8 cellular contexts compared by ENCODE assay signal in genomic region chr17:80454557-80455327, GRCh38. TPM values are rescaled to one million over a fixed set of nuclear protein-coding genes. Genes with fewer than 3 reads are reported as not detected.
DNase-seq lines count a peak whose midpoint lies in the region; ATAC-seq and TF ChIP-seq lines count a peak whose summit lies in the region.

No MANE protein-coding gene starts in this region.

- H3K4me3 ChIP-seq in mucosa of rectum (ENCODE audit: low read length in 2 of 2), result peak overlapping the region; percentile 64 to 76

- no peaks in the 10 kb centered on the region for H3K36me3 ChIP-seq in mucosa of rectum (ENCODE audit: control insufficient read depth in 2 of 2, insufficient read depth in 2 of 2, low read length in 2 of 2)

- H3K4me1 Mint-ChIP-seq in IgD-negative memory B cell, result peaks cover 7 to 10% (median 8%) of the 10 kb centered on the region in 3 donors

- H3K27me3 ChIP-seq in mucosa of rectum (ENCODE audit: control insufficient read depth in 2 of 2, insufficient read depth in 2 of 2, low read length in 2 of 2), result no peaks in the 10 kb centered on the region

- H3K27ac ChIP-seq in mucosa of rectum (ENCODE audit: low read depth in 2 of 2, low read length in 2 of 2), result peak overlapping the region; percentile 92 to 94

- H3K4me1 ChIP-seq in mucosa of rectum (ENCODE audit: control insufficient read depth in 2 of 2, insufficient read depth in 2 of 2, low read length in 2 of 2), result peaks cover 6 to 7% of the 10 kb centered on the region in 2 donors

- H3K9ac ChIP-seq in mucosa of rectum (ENCODE audit: low read depth in 1 of 2, low read length in 2 of 2), result peak overlapping the region; percentile 76 to 90

- peaks cover 2% of the 10 kb centered on the region for H3K36me3 Mint-ChIP-seq in IgD-negative memory B cell

- ATAC-seq in GM21576 (IDR thresholded peaks at IDR 0.05; ENCODE audit: unreplicated experiment), result peak; percentile 80

- no peaks in the 10 kb centered on the region for H3K9me3 Mint-ChIP-seq in IgD-negative memory B cell

- H3K9me3 ChIP-seq in mucosa of rectum (ENCODE audit: control insufficient read depth in 2 of 2, low read length in 2 of 2), result no peaks in the 10 kb centered on the region

- H3K27ac Mint-ChIP-seq in IgD-negative memory B cell, result peak overlapping the region; percentile 90 to 96 (median 95)

- peak overlapping the region; percentile 88 to 98 (median 96) for H3K4me3 Mint-ChIP-seq in IgD-negative memory B cell

- peaks cover 20% of the 10 kb centered on the region for H3K27me3 Mint-ChIP-seq in IgD-negative memory B cell

- DNase-seq in DMS153 (lab: John Stamatoyannopoulos, UW) (peak; percentile 94), OCI-M1 (lab: John Stamatoyannopoulos, UW) (peak; percentile 97), erythroblast (lab: John Stamatoyannopoulos, UW) (peak; percentile 97)
- peak; percentile 96 for DNase-seq in activated T-cell treated with anti-CD3 and anti-CD28 coated beads, Interleukin-2, amount 50 U/mL, for 1 hour
- peak; percentile 85 to 92 for DNase-seq in stimulated activated CD8-positive, alpha-beta memory T cell treated with anti-CD3 and anti-CD28 coated beads, Interleukin-4, amount 100 ng/mL, for 4 hours (ENCODE audit: low read depth in 2 of 2, low spot score in 1 of 2)

- peak; percentile 97 for TF ChIP-seq POLR2A in erythroblast (IDR thresholded peaks at IDR 0.05; ENCODE audit: low read length)

RNA-seq across cellular contexts. Expression of gene NPTX1, which starts 21.7 kb away (rescaled TPM):
- not detected for polyA plus RNA-seq in IgD-negative memory B cell

RNA-seq across cellular contexts. Expression of gene ENDOV, which starts 39.8 kb away (rescaled TPM):
- 11.6 TPM for polyA plus RNA-seq in IgD-negative memory B cell

Comparison
In these comparisons a context has a peak if more than half of its experiments do, and no peak if none do; other contexts are left out.
1. Peak in every context shown above with its lines: DNase-seq, ATAC-seq, H3K4me3 ChIP-seq and H3K27ac ChIP-seq.